ENCODE assay signal across 1 cellular context in genomic region chr9:95923794-95924193, GRCh38.
TF ChIP-seq lines count a peak whose summit lies in the region.

No MANE protein-coding gene starts in this region.

TF ChIP-seq in HepG2, 621 proteins besides CTCF, POLR2A, EP300 and RAD21 (continued from another document and continues in another):
- TF ChIP-seq ZNF407 (CRISPR knock-in tag; IDR thresholded peaks at IDR 0.05; ENCODE audit: not compliant biosample characterization) (no peak), THAP9 (CRISPR knock-in tag; IDR thresholded peaks at IDR 0.05; ENCODE audit: borderline replicate concordance) (peak; percentile 98), TSC22D2 (CRISPR knock-in tag; IDR thresholded peaks at IDR 0.05; ENCODE audit: borderline replicate concordance) (no peak), JDP2 (CRISPR knock-in tag; IDR thresholded peaks at IDR 0.05; ENCODE audit: borderline replicate concordance) (no peak), RXRB (CRISPR knock-in tag; IDR thresholded peaks at IDR 0.05; ENCODE audit: borderline replicate concordance) (peak; percentile 82), HOMEZ (CRISPR knock-in tag; IDR thresholded peaks at IDR 0.05; ENCODE audit: low read depth) (peak; percentile 95), ZNF121 (CRISPR knock-in tag; IDR thresholded peaks at IDR 0.05) (no peak), PLRG1 (conservative IDR thresholded peaks at IDR 0.05) (no peak), ZNF138 (CRISPR knock-in tag; IDR thresholded peaks at IDR 0.05; ENCODE audit: low read depth) (no peak), ZFY (CRISPR knock-in tag; IDR thresholded peaks at IDR 0.05) (0 out of 2 replicates have a peak, but pooled peaks have one; percentile 33), MED13 (CRISPR knock-in tag; IDR thresholded peaks at IDR 0.05) (no peak), NFATC3 (CRISPR knock-in tag; IDR thresholded peaks at IDR 0.05) (no peak), ZNF766 (CRISPR knock-in tag; IDR thresholded peaks at IDR 0.05; ENCODE audit: borderline replicate concordance) (no peak), PTBP1 (IDR thresholded peaks at IDR 0.05; ENCODE audit: low read depth, low read length, poor library complexity, severe bottlenecking) (no peak), POLR2AphosphoS2 (IDR thresholded peaks at IDR 0.05; ENCODE audit: low read depth, low read length) (no peak), ZBTB44 (CRISPR knock-in tag; IDR thresholded peaks at IDR 0.05) (no peak), AHDC1 (CRISPR knock-in tag; IDR thresholded peaks at IDR 0.05; ENCODE audit: borderline replicate concordance) (peak; percentile 58; the same call in 1 of the 2 replicates), ZNF101 (CRISPR knock-in tag; IDR thresholded peaks at IDR 0.05; ENCODE audit: borderline replicate concordance, low read depth) (no peak), ZBTB42 (CRISPR knock-in tag; IDR thresholded peaks at IDR 0.05) (no peak), MLXIP (CRISPR knock-in tag; IDR thresholded peaks at IDR 0.05; ENCODE audit: borderline replicate concordance) (no peak), ZNF33A (CRISPR knock-in tag; IDR thresholded peaks at IDR 0.05; ENCODE audit: borderline replicate concordance) (no peak), HHEX (CRISPR knock-in tag; IDR thresholded peaks at IDR 0.05) (no peak), DR1 (CRISPR knock-in tag; IDR thresholded peaks at IDR 0.05) (no peak), GABPA (IDR thresholded peaks at IDR 0.05; ENCODE audit: low read depth, low read length) (no peak), GABPA (CRISPR knock-in tag; IDR thresholded peaks at IDR 0.05; ENCODE audit: low read depth) (peak; percentile 74), ZFP62 (CRISPR knock-in tag; IDR thresholded peaks at IDR 0.05) (no peak), ZNF552 (CRISPR knock-in tag; IDR thresholded peaks at IDR 0.05; ENCODE audit: borderline replicate concordance) (no peak), FOXP1 (IDR thresholded peaks at IDR 0.05) (no peak), FOXP1 (CRISPR knock-in tag; IDR thresholded peaks at IDR 0.05) (peak; percentile 59; the same call in 1 of the 2 replicates), NFE2L2 (IDR thresholded peaks at IDR 0.05; ENCODE audit: low read length) (no peak), ZNF547 (CRISPR knock-in tag; IDR thresholded peaks at IDR 0.05) (no peak), ZC3H13 (CRISPR knock-in tag; IDR thresholded peaks at IDR 0.05) (no peak), ZNF17 (CRISPR knock-in tag; IDR thresholded peaks at IDR 0.05) (no peak), ZBTB3 (CRISPR knock-in tag; IDR thresholded peaks at IDR 0.05; ENCODE audit: borderline replicate concordance, low read depth) (no peak), ZNF264 (CRISPR knock-in tag; IDR thresholded peaks at IDR 0.05) (peak; percentile 42; the same call in 1 of the 2 replicates)
